8 cellular contexts compared by ENCODE assay signal in the genomic region with DNA sequence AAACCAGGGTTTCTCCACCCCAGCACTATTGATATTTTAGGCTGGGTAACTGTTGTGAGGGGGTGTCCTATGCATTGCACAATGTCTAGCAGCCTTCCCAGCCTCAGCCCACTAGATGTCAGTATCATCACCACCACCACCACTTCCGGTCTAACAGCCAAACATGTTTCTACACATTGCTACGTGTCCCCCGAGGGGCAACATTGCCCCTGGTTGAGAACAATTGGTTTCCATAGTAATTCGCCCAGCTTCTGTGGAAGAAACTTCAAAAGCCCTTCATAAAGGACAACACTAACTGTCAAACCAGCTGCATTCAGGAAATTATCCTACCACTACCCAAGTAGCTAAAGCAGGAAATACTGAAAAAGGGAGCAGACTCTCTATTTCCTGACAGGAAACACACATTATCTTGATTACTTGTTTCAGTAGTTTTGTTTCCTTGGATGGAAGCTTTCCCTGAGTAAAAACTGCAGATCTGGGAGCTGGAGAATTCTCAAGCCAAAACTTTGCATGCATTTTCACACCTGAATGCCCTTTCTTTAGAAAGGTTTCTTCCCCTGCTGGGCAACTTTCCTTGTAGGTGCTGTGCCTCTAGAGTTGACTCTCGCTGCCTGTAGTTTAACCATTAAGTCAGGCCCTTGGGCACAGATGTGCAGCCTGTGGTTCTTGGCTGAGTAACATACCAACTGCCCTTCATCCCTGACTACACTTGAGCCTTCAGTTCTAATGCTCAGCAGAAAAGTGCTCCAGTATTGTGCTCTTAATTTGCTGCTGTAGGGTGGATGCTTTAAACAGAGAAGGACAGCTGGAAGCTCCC. TPM values are rescaled to one million over a fixed set of nuclear protein-coding genes. Genes with fewer than 3 reads are reported as not detected.
DNase-seq lines count a peak whose midpoint lies in the region; ATAC-seq and TF ChIP-seq lines count a peak whose summit lies in the region.

No MANE protein-coding gene starts in this region.

- in situ Hi-C loops in SK-MEL-5 (cut with HindIII; ENCODE audit: low pct_unique_long_range_greater_than_20kb, low sequenced_read_pairs): no loop called here

- peak overlapping the region; percentile 59 for H3K27ac Mint-ChIP-seq in Caco-2 (ENCODE audit: unreplicated experiment)
- H3K27ac Mint-ChIP-seq in activated naive CD4-positive, alpha-beta T cell treated with anti-CD3 and anti-CD28 coated beads, Interleukin-2, amount 10 ng/mL, durations not matched to agents 7 days and 5 days: peak overlapping the region; percentile 88

- no peaks in the 10 kb centered on the region for H3K27me3 ChIP-seq in Caco-2 (replicated peaks; ENCODE audit: control insufficient read depth, insufficient read depth, low read length)

- H3K4me3 Mint-ChIP-seq in Caco-2 (ENCODE audit: unreplicated experiment): no peak overlapping the region
- H3K4me3 Mint-ChIP-seq in activated naive CD4-positive, alpha-beta T cell treated with anti-CD3 and anti-CD28 coated beads, Interleukin-2, amount 10 ng/mL, durations not matched to agents 7 days and 5 days: peak overlapping the region; percentile 25

- DNase-seq in Caco-2 (peak; percentile 48 to 63), SK-MEL-5 (ENCODE audit: low read depth, low spot score) (peak; percentile 64), iPS-NIHi11 (ENCODE audit: low spot score) (peak; percentile 67), NCI-H128 (lab: John Stamatoyannopoulos, UW; ENCODE audit: unreplicated experiment) (no peak)
- DNase-seq in activated naive CD4-positive, alpha-beta T cell treated with anti-CD3 and anti-CD28 coated beads, Interleukin-2, amount 10 ng/mL, durations not matched to agents 7 days and 5 days: peak; percentile 76
- peak; percentile 69 for DNase-seq in stimulated activated CD4-positive, alpha-beta T cell treated with anti-CD3 and anti-CD28 coated beads, Interleukin-1b, Interleukin-23, amount 100 ng/mL, for 48 hours

- 0 out of 2 replicates have a peak, but pooled peaks cover 4% of the 10 kb centered on the region for H3K4me1 ChIP-seq in Caco-2

- no peaks in the 10 kb centered on the region; the same call in 1 of the 2 replicates for H3K36me3 ChIP-seq in Caco-2 (ENCODE audit: control insufficient read depth, insufficient read depth, low read length)

- no peaks in the 10 kb centered on the region for H3K9me3 Mint-ChIP-seq in Caco-2 (ENCODE audit: unreplicated experiment)
- H3K9me3 Mint-ChIP-seq in activated naive CD4-positive, alpha-beta T cell treated with anti-CD3 and anti-CD28 coated beads, Interleukin-2, amount 10 ng/mL, durations not matched to agents 7 days and 5 days: peaks cover 2% of the 10 kb centered on the region

- POLR2A ChIA-PET in Caco-2 (lab: Charles Lee): no interaction called here

- BruUV-seq in Caco-2 (replicated peaks; lab: Mats Ljungman, UMichigan): no TSS peak

- TF ChIP-seq CTCF in Caco-2 (IDR thresholded peaks at IDR 0.05; ENCODE audit: insufficient read depth in 1 of 2, low read depth in 1 of 2, low read length in 1 of 2, severe bottlenecking in 1 of 2, unreplicated experiment in 1 of 2): peak; percentile 55 to 71

- intact Hi-C loops in Caco-2 (cut with micrococcal nuclease; ENCODE audit: unreplicated experiment): loop anchor here (1.0 kb wide), 4 partner anchors 24 to 200 kb away; a partner anchor contains a TSS

- CTCF ChIA-PET in Caco-2 (lab: Charles Lee): interaction anchor here (1.3 kb wide), 1 partner anchor 14 kb away, joined by 4 read pairs; no protein-coding TSS in a partner anchor
- CTCF ChIA-PET in activated naive CD4-positive, alpha-beta T cell treated with anti-CD3 and anti-CD28 coated beads, Interleukin-2, amount 10 ng/mL, durations not matched to agents 7 days and 5 days (lab: Charles Lee): interaction anchor here (0.6 to 2.4 kb wide), 14 partner anchors 9 to 536 kb away, joined by 3 to 16 read pairs (median 4); a partner anchor contains a TSS

- H3K4me1 Mint-ChIP-seq in Caco-2 (ENCODE audit: low read depth, unreplicated experiment): peaks cover 7% of the 10 kb centered on the region
- peaks cover 12% of the 10 kb centered on the region for H3K4me1 Mint-ChIP-seq in activated naive CD4-positive, alpha-beta T cell treated with anti-CD3 and anti-CD28 coated beads, Interleukin-2, amount 10 ng/mL, durations not matched to agents 7 days and 5 days

- H3K36me3 Mint-ChIP-seq in Caco-2 (ENCODE audit: insufficient read depth, unreplicated experiment): no peaks in the 10 kb centered on the region
- no peaks in the 10 kb centered on the region for H3K36me3 Mint-ChIP-seq in activated naive CD4-positive, alpha-beta T cell treated with anti-CD3 and anti-CD28 coated beads, Interleukin-2, amount 10 ng/mL, durations not matched to agents 7 days and 5 days

- ATAC-seq in GM19438 (IDR thresholded peaks at IDR 0.05; ENCODE audit: low read depth, unreplicated experiment) (peak; percentile 99), HG03460 (IDR thresholded peaks at IDR 0.05; ENCODE audit: unreplicated experiment) (peak; percentile 99)

- H3K9me3 ChIP-seq in Caco-2: no peaks in the 10 kb centered on the region

- no peak overlapping the region for H3K4me3 ChIP-seq in Caco-2 (ENCODE audit: low read depth, low read length)

- no peaks in the 10 kb centered on the region for H3K27me3 Mint-ChIP-seq in Caco-2 (ENCODE audit: insufficient read depth, unreplicated experiment)
- peaks cover 5% of the 10 kb centered on the region for H3K27me3 Mint-ChIP-seq in activated naive CD4-positive, alpha-beta T cell treated with anti-CD3 and anti-CD28 coated beads, Interleukin-2, amount 10 ng/mL, durations not matched to agents 7 days and 5 days

RNA-seq across cellular contexts. Expression of a gene that starts 23.6 kb away (rescaled TPM):
- 2.7 and 3.3 TPM in 2 replicates for total RNA-seq in Caco-2 (2022)
- 0.03 and 0.11 TPM in 2 replicates for total RNA-seq in SK-MEL-5 (2014; rRNA removed; shearing (Covaris generic))
- 0.02 and 0.13 TPM in 2 replicates for polyA plus RNA-seq in SK-MEL-5 (2015; cell fraction: cytosol; rRNA removed)
- 0.12 and 0.43 TPM in 2 replicates for polyA plus RNA-seq in SK-MEL-5 (2015; cell fraction: nucleus; rRNA removed)
